8 cellular contexts compared by ENCODE assay signal in genomic region chr5:373710-374602, GRCh38. TPM values are rescaled to one million over a fixed set of nuclear protein-coding genes. Genes with fewer than 3 reads are reported as not detected.
A peak's percentile ranks its signal among the peaks of the same experiment; 100 is the strongest.
DNase-seq lines count a peak whose midpoint lies in the region; ATAC-seq and TF ChIP-seq lines count a peak whose summit lies in the region.

No MANE protein-coding gene starts in this region.

- no peak for TF ChIP-seq CTCF in dorsolateral prefrontal cortex (IDR thresholded peaks at IDR 0.05 in 54 of 56, conservative IDR thresholded peaks at IDR 0.05 in 2 of 56; ENCODE audit: low read depth in 1 of 56, partially characterized antibody in 56 of 56)
- no peak for TF ChIP-seq CTCF in mucosa of descending colon (IDR thresholded peaks at IDR 0.05)

- peak overlapping the region; percentile 57 for H3K4me3 Mint-ChIP-seq in stimulated activated effector memory CD8-positive, alpha-beta T cell treated with anti-CD3 and anti-CD28 coated beads, Interleukin-12 subunit alpha, Interleukin-12 subunit beta, amount 100 ng/mL, for 72 hours

- peak; percentile 39 for ATAC-seq in GM19025 (IDR thresholded peaks at IDR 0.05; ENCODE audit: low read depth, unreplicated experiment)
- ATAC-seq in mucosa of descending colon, result peak; percentile 59
- peak; percentile 71 for ATAC-seq in stimulated activated effector memory CD8-positive, alpha-beta T cell treated with anti-CD3 and anti-CD28 coated beads, Interleukin-12 subunit alpha, Interleukin-12 subunit beta, amount 100 ng/mL, for 72 hours
- ATAC-seq in GM21717 (IDR thresholded peaks at IDR 0.05; ENCODE audit: unreplicated experiment), result no peak

- DNase-seq in AG20443 (ENCODE audit: low spot score) (peak; percentile 95), NCI-H1048 (lab: John Stamatoyannopoulos, UW) (peak; percentile 25), dorsolateral prefrontal cortex (peak in 4 of 10 donors; percentile 2 to 39 (median 18)), mucosa of descending colon (peak in 2 of 3 donors; percentile 41 to 71)
- peak; percentile 78 for DNase-seq in activated CD4-positive, CD25-positive, alpha-beta regulatory T cell treated with anti-CD3 and anti-CD28 coated beads, Interleukin-2, amount 50 U/mL, for 72 hours
- DNase-seq in stimulated activated effector memory CD8-positive, alpha-beta T cell treated with anti-CD3 and anti-CD28 coated beads, Interleukin-12 subunit alpha, Interleukin-12 subunit beta, amount 100 ng/mL, for 72 hours (ENCODE audit: low spot score in 2 of 2), result peak; percentile 75 to 85

- H3K4me3 ChIP-seq in dorsolateral prefrontal cortex (peak overlapping the region in 58 of 59 donors; percentile 14 to 64 (median 45)), mucosa of descending colon (no peak overlapping the region)

- H3K27me3 ChIP-seq in dorsolateral prefrontal cortex, result peaks cover 0 to 22% (median 4%) of the 10 kb centered on the region in 45 donors

- H3K9me3 ChIP-seq in mucosa of descending colon, result no peaks in the 10 kb centered on the region

- peak overlapping the region in 2 of 59 donors; percentile 21 to 61 for H3K27ac ChIP-seq in dorsolateral prefrontal cortex

- peaks cover 55% of the 10 kb centered on the region for H3K36me3 Mint-ChIP-seq in stimulated activated effector memory CD8-positive, alpha-beta T cell treated with anti-CD3 and anti-CD28 coated beads, Interleukin-12 subunit alpha, Interleukin-12 subunit beta, amount 100 ng/mL, for 72 hours

- peak overlapping the region; percentile 94 for H3K27ac Mint-ChIP-seq in stimulated activated effector memory CD8-positive, alpha-beta T cell treated with anti-CD3 and anti-CD28 coated beads, Interleukin-12 subunit alpha, Interleukin-12 subunit beta, amount 100 ng/mL, for 72 hours

- H3K9me3 Mint-ChIP-seq in stimulated activated effector memory CD8-positive, alpha-beta T cell treated with anti-CD3 and anti-CD28 coated beads, Interleukin-12 subunit alpha, Interleukin-12 subunit beta, amount 100 ng/mL, for 72 hours, result no peaks in the 10 kb centered on the region

- intact Hi-C loops in dorsolateral prefrontal cortex (cut with DNase I), result no loop called here
- intact Hi-C loops in mucosa of descending colon (cut with DNase I, micrococcal nuclease), result loop anchor here in 1 of 2 donors (10.0 kb wide), 1 partner anchor 1151 kb away; the partner anchor contains the start of gene LPCAT1

- H3K4me1 Mint-ChIP-seq in stimulated activated effector memory CD8-positive, alpha-beta T cell treated with anti-CD3 and anti-CD28 coated beads, Interleukin-12 subunit alpha, Interleukin-12 subunit beta, amount 100 ng/mL, for 72 hours, result peaks cover 71% of the 10 kb centered on the region

- no peaks in the 10 kb centered on the region for H3K36me3 ChIP-seq in mucosa of descending colon (ENCODE audit: low read depth)

- peaks cover 5% of the 10 kb centered on the region for H3K4me1 ChIP-seq in mucosa of descending colon (ENCODE audit: low read depth)

RNA-seq across cellular contexts. Expression of gene AHRR, which starts 52.4 kb away (rescaled TPM):
- total RNA-seq in dorsolateral prefrontal cortex (10 to 100 TPM in 2 of 120 experiments, 1 to 10 TPM in 117, under 1 TPM in 1; 0.75 to 14.2 (median 4.1) TPM), mucosa of descending colon (1 to 10 TPM; 2.0 to 3.2 (median 2.3) TPM)
